2 cellular contexts compared by ENCODE assay signal in the genomic region with DNA sequence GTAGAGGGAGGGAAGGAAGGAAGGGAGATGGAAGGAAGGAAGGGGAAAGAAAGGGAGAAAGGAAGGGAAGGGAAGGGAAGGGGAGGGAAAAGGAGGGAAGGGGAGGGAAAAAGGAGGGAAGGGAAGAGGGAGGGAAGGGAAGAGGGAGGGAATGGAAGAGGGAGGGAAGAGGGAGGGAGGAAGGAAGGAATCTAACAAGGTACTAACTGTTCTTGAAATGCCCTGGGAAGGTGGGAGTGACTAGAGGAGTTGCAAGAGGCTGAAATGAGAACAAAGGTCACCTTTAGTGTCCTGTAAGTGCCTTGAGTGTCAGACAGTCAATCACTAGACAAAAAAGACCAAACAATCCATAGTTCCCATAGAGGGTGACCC.
TF ChIP-seq lines count a peak whose summit lies in the region.

No MANE protein-coding gene starts in this region.

TF ChIP-seq in HCT116, 20 proteins besides CTCF, POLR2A, EP300 and RAD21 (continued from another document):
- no peak for TF ChIP-seq CEBPB (IDR thresholded peaks at IDR 0.05; ENCODE audit: low read depth)
- TF ChIP-seq POLR2AphosphoS5 (IDR thresholded peaks at IDR 0.05; ENCODE audit: low read depth, low read length): no peak
- no peak for TF ChIP-seq ELF1 (IDR thresholded peaks at IDR 0.05; ENCODE audit: borderline replicate concordance, low read depth)
- no peak for TF ChIP-seq SIN3A (IDR thresholded peaks at IDR 0.05; ENCODE audit: low read depth)
- TF ChIP-seq ZNF274 (IDR thresholded peaks at IDR 0.05; ENCODE audit: low read depth, low read length): no peak
- TF ChIP-seq FOSL1 (IDR thresholded peaks at IDR 0.05; ENCODE audit: low read depth): no peak
- no peak for TF ChIP-seq EGR1 (IDR thresholded peaks at IDR 0.05; ENCODE audit: low read depth)
- no peak for TF ChIP-seq YY1 (IDR thresholded peaks at IDR 0.05; ENCODE audit: extremely low read depth, insufficient replicate concordance, low read depth, low read length)
- TF ChIP-seq JUND (IDR thresholded peaks at IDR 0.05): no peak
- no peak for TF ChIP-seq EZH2 (IDR thresholded peaks at IDR 0.05)
- no peak for TF ChIP-seq ZBTB33 (IDR thresholded peaks at IDR 0.05; ENCODE audit: extremely low read depth, insufficient replicate concordance, low read length)
- TF ChIP-seq MAX (IDR thresholded peaks at IDR 0.05): no peak
- TF ChIP-seq ATF3 (IDR thresholded peaks at IDR 0.05): no peak
- no peak for TF ChIP-seq REST (IDR thresholded peaks at IDR 0.05; ENCODE audit: low read depth)
- TF ChIP-seq TCF7L2 (IDR thresholded peaks at IDR 0.05; ENCODE audit: borderline replicate concordance, extremely low read depth, insufficient read depth, insufficient read length): no peak

TF ChIP-seq in K562, 482 proteins besides CTCF, POLR2A, EP300 and RAD21 (continued from another document and continues in another):
- TF ChIP-seq PURB (CRISPR knock-in tag; IDR thresholded peaks at IDR 0.05; ENCODE audit: low read depth) (no peak), PHB2 (IDR thresholded peaks at IDR 0.05; ENCODE audit: low read depth) (0 out of 2 replicates have a peak, but pooled peaks have one; percentile 6), ZNF436 (CRISPR knock-in tag; IDR thresholded peaks at IDR 0.05) (no peak), SIX5 (IDR thresholded peaks at IDR 0.05; ENCODE audit: borderline replicate concordance in 1 of 2, insufficient read depth in 1 of 2, low read depth in 1 of 2, low read length in 2 of 2) (no peak), USF1 (CRISPR knock-in tag; IDR thresholded peaks at IDR 0.05) (no peak), TRIM24 (IDR thresholded peaks at IDR 0.05) (0 out of 4 replicates have a peak, but pooled peaks of 1 of the 2 experiments have one; percentile 25), HNRNPK (IDR thresholded peaks at IDR 0.05; ENCODE audit: low read depth, low read length, poor library complexity, severe bottlenecking) (peak; percentile 37), AFF1 (IDR thresholded peaks at IDR 0.05; ENCODE audit: low read depth in 1 of 2, partially characterized antibody in 2 of 2) (peak; percentile 11 to 37), TAF9B (IDR thresholded peaks at IDR 0.05; ENCODE audit: partially characterized antibody) (no peak), ZNF780A (CRISPR knock-in tag; IDR thresholded peaks at IDR 0.05) (no peak), GATAD2A (IDR thresholded peaks at IDR 0.05) (peak; percentile 65; the same call in 1 of the 2 replicates), MCM5 (IDR thresholded peaks at IDR 0.05; ENCODE audit: low read depth) (no peak), MTA1 (IDR thresholded peaks at IDR 0.05; ENCODE audit: borderline replicate concordance) (peak; percentile 89; the same call in 1 of the 2 replicates), KAT2B (IDR thresholded peaks at IDR 0.05; ENCODE audit: low read depth, low read length) (no peak), IFI16 (CRISPR knock-in tag; IDR thresholded peaks at IDR 0.05) (no peak), HDAC1 (IDR thresholded peaks at IDR 0.05) (0 out of 4 replicates have a peak, but pooled peaks of 1 of the 2 experiments have one; percentile 54), PCBP2 (IDR thresholded peaks at IDR 0.05; ENCODE audit: low read depth, low read length, poor library complexity, severe bottlenecking) (peak; percentile 16), ZNF445 (CRISPR knock-in tag; IDR thresholded peaks at IDR 0.05; ENCODE audit: low read depth) (no peak), ZKSCAN1 (IDR thresholded peaks at IDR 0.05; ENCODE audit: low read depth, low read length) (no peak), NBN (IDR thresholded peaks at IDR 0.05; ENCODE audit: low read depth) (no peak), DIDO1 (tag; IDR thresholded peaks at IDR 0.05; ENCODE audit: low read depth) (no peak; the same call in 1 of the 2 replicates), PKNOX1 (IDR thresholded peaks at IDR 0.05) (peak; percentile 70), ZNF3 (CRISPR knock-in tag; IDR thresholded peaks at IDR 0.05) (no peak), ID3 (CRISPR knock-in tag; IDR thresholded peaks at IDR 0.05) (no peak), ID3 (tag; IDR thresholded peaks at IDR 0.05) (no peak), ESRRA (IDR thresholded peaks at IDR 0.05; ENCODE audit: borderline replicate concordance, low read depth) (peak; percentile 91), THRB (CRISPR knock-in tag; conservative IDR thresholded peaks at IDR 0.05) (0 out of 2 replicates have a peak, but pooled peaks have one; percentile 12), USF2 (CRISPR knock-in tag; IDR thresholded peaks at IDR 0.05) (no peak), MLLT1 (IDR thresholded peaks at IDR 0.05) (peak in 1 of 2 experiments; percentile 50; a peak in 1 of 4 replicates), ELF4 (CRISPR knock-in tag; IDR thresholded peaks at IDR 0.05) (peak; percentile 2; the same call in 1 of the 2 replicates)
- TF ChIP-seq, protein P1, sequence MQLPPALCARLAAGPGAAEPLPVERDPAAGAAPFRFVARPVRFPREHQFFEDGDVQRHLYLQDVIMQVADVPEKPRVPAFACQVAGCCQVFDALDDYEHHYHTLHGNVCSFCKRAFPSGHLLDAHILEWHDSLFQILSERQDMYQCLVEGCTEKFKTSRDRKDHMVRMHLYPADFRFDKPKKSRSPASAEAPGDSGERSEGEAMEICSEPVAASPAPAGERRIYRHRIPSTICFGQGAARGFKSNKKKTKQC (CRISPR knock-in tag; IDR thresholded peaks at IDR 0.05): no peak
- TF ChIP-seq, protein P2, sequence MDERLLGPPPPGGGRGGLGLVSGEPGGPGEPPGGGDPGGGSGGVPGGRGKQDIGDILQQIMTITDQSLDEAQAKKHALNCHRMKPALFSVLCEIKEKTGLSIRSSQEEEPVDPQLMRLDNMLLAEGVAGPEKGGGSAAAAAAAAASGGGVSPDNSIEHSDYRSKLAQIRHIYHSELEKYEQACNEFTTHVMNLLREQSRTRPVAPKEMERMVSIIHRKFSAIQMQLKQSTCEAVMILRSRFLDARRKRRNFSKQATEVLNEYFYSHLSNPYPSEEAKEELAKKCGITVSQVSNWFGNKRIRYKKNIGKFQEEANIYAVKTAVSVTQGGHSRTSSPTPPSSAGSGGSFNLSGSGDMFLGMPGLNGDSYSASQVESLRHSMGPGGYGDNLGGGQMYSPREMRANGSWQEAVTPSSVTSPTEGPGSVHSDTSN (CRISPR knock-in tag; IDR thresholded peaks at IDR 0.05; ENCODE audit: low read depth): no peak
- TF ChIP-seq, protein P2 (tag; conservative IDR thresholded peaks at IDR 0.05; ENCODE audit: low read depth): no peak
- TF ChIP-seq, protein P3, sequence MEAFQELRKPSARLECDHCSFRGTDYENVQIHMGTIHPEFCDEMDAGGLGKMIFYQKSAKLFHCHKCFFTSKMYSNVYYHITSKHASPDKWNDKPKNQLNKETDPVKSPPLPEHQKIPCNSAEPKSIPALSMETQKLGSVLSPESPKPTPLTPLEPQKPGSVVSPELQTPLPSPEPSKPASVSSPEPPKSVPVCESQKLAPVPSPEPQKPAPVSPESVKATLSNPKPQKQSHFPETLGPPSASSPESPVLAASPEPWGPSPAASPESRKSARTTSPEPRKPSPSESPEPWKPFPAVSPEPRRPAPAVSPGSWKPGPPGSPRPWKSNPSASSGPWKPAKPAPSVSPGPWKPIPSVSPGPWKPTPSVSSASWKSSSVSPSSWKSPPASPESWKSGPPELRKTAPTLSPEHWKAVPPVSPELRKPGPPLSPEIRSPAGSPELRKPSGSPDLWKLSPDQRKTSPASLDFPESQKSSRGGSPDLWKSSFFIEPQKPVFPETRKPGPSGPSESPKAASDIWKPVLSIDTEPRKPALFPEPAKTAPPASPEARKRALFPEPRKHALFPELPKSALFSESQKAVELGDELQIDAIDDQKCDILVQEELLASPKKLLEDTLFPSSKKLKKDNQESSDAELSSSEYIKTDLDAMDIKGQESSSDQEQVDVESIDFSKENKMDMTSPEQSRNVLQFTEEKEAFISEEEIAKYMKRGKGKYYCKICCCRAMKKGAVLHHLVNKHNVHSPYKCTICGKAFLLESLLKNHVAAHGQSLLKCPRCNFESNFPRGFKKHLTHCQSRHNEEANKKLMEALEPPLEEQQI (IDR thresholded peaks at IDR 0.05): no peak
- TF ChIP-seq, protein P4, sequence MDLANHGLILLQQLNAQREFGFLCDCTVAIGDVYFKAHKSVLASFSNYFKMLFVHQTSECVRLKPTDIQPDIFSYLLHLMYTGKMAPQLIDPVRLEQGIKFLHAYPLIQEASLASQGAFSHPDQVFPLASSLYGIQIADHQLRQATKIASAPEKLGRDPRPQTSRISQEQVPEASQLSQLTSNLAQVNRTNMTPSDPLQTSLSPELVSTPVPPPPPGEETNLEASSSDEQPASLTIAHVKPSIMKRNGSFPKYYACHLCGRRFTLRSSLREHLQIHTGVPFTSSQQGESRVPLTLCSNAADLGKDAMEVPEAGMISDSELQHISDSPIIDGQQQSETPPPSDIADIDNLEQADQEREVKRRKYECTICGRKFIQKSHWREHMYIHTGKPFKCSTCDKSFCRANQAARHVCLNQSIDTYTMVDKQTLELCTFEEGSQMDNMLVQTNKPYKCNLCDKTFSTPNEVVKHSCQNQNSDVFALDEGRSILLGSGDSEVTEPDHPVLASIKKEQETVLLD (IDR thresholded peaks at IDR 0.05): 0 out of 2 replicates have a peak, but pooled peaks have one; percentile 65
